ENCODE assay signal across 9 cellular contexts in genomic region chr10:128463991-128464755, GRCh38.
A peak's percentile ranks its signal among the peaks of the same experiment; 100 is the strongest.
DNase-seq lines count a peak whose midpoint lies in the region; ATAC-seq and TF ChIP-seq lines count a peak whose summit lies in the region.
"Had no signal": no experiment of that assay in that cellular context is flagged by ENCODE, and none has a peak within 500 bp of the region (broad histone marks: within the 10 kb centered on the region; RNA-seq: fewer than 3 reads in every experiment).

No MANE protein-coding gene starts in this region.

- H3K4me2 ChIP-seq in IMR-90 (ENCODE audit: low read depth, low read length) (no peak overlapping the region), mammary epithelial cell (ENCODE audit: insufficient read depth, low read depth, low read length) (no peak overlapping the region)

- H3K14ac ChIP-seq in IMR-90 (replicated peaks; ENCODE audit: low read depth, low read length): no peak overlapping the region

- TF ChIP-seq CTCF in CD8-positive, alpha-beta T cell (IDR thresholded peaks at IDR 0.05): no peak
- no peak for TF ChIP-seq CTCF in IMR-90 (conservative IDR thresholded peaks at IDR 0.05; ENCODE audit: low read depth, low read length)
- TF ChIP-seq CTCF in mammary epithelial cell (conservative IDR thresholded peaks at IDR 0.05 in 1 of 2, IDR thresholded peaks at IDR 0.05 in 1 of 2; ENCODE audit: extremely low read depth in 1 of 2, insufficient read depth in 1 of 2, low read depth in 1 of 2, low read length in 2 of 2): no peak

- no peak overlapping the region for H2BK5ac ChIP-seq in IMR-90 (ENCODE audit: low read depth, low read length, poor library complexity, severe bottlenecking)

- in situ Hi-C loops in IMR-90 (cut with MboI; ENCODE audit: low sequenced_read_pairs): no loop called here
- in situ Hi-C loops in mammary epithelial cell (cut with MboI; ENCODE audit: low sequenced_read_pairs in 2 of 2): no loop called here

- H3K56ac ChIP-seq in IMR-90 (ENCODE audit: extremely low read depth, insufficient read depth, low read length): no peak overlapping the region

- CTCF ChIA-PET in CD8-positive, alpha-beta T cell (lab: Charles Lee): no interaction called here
- CTCF ChIA-PET in IMR-90 (lab: Yijun Ruan, JAX) (no interaction called here), mammary epithelial cell (lab: Charles Lee; ENCODE audit: low non-redundant PET) (no interaction called here)

- WGBS in IMR-90 (ENCODE audit: extremely low coverage in 2 of 2, insufficient read length in 1 of 2), 2 experiments: no CpG with 5 or more reads among the region's 4 CpGs
- WGBS in mammary epithelial cell (ENCODE audit: low coverage, missing lambda C conversion rate): 51% methylated on average over 3 of the region's 4 CpGs

- H4K5ac ChIP-seq in IMR-90 (ENCODE audit: low read depth, low read length): no peak overlapping the region

- H3K27me3 ChIP-seq in CD8-positive, alpha-beta T cell (ENCODE audit: insufficient read depth, low read length): no peaks in the 10 kb centered on the region
- H3K27me3 ChIP-seq in IMR-90 (ENCODE audit: control insufficient read depth, insufficient read depth, low read length) (no peaks in the 10 kb centered on the region), mammary epithelial cell (ENCODE audit: insufficient read depth, low read length) (no peaks in the 10 kb centered on the region)

- H3K27ac ChIP-seq in CD8-positive, alpha-beta T cell (ENCODE audit: low read depth, low read length): no peak overlapping the region
- H3K27ac ChIP-seq in IMR-90 (ENCODE audit: insufficient read depth, low read length) (no peak overlapping the region), mammary epithelial cell (ENCODE audit: insufficient read depth, low read depth, low read length) (no peak overlapping the region)
- H3K27ac ChIP-seq: parathyroid adenoma had no signal

- H2BK15ac ChIP-seq in IMR-90 (ENCODE audit: low read depth, low read length): no peak overlapping the region

- no peak overlapping the region for H4K8ac ChIP-seq in IMR-90 (ENCODE audit: low read depth in 2 of 2, low read length in 2 of 2)

- H2AK9ac ChIP-seq in IMR-90 (replicated peaks; ENCODE audit: low read depth, low read length, poor library complexity): no peak overlapping the region

- H3K27me3 Mint-ChIP-seq in CD8-positive, alpha-beta T cell (ENCODE audit: low read depth): peaks cover 2% of the 10 kb centered on the region
- peaks cover 1% of the 10 kb centered on the region for H3K27me3 Mint-ChIP-seq in memory B cell

- H3K4me1 ChIP-seq in CD8-positive, alpha-beta T cell (ENCODE audit: insufficient read depth, low read length): no peaks in the 10 kb centered on the region
- no peaks in the 10 kb centered on the region for H3K4me1 ChIP-seq in IMR-90 (ENCODE audit: control insufficient read depth, insufficient read depth, low read length)
- no peaks in the 10 kb centered on the region for H3K4me1 ChIP-seq in mammary epithelial cell (ENCODE audit: insufficient read depth, low read length)
- H3K4me1 ChIP-seq: parathyroid adenoma had no signal

- BruUV-seq in IMR-90 (replicated peaks; lab: Mats Ljungman, UMichigan) (no TSS peak), mammary epithelial cell (replicated peaks; lab: Mats Ljungman, UMichigan) (no TSS peak)

- H2BK120ac ChIP-seq in IMR-90 (ENCODE audit: low read depth, low read length): no peak overlapping the region

- no peak overlapping the region for H4K91ac ChIP-seq in IMR-90 (ENCODE audit: insufficient read depth, low read depth, low read length)

- H3K27ac Mint-ChIP-seq in CD8-positive, alpha-beta T cell: no peak overlapping the region
- H3K27ac Mint-ChIP-seq in memory B cell: no peak overlapping the region

- no peaks in the 10 kb centered on the region for H3K9me3 ChIP-seq in CD8-positive, alpha-beta T cell (ENCODE audit: low read length)
- peaks cover 70% of the 10 kb centered on the region for H3K9me3 ChIP-seq in IMR-90 (ENCODE audit: control insufficient read depth, insufficient read depth, low read length)
- H3K9me3 ChIP-seq in mammary epithelial cell (replicated peaks; ENCODE audit: insufficient read depth, low read length): peaks cover 19% of the 10 kb centered on the region

- no peaks in the 10 kb centered on the region for H3K36me3 ChIP-seq in CD8-positive, alpha-beta T cell (ENCODE audit: insufficient read depth, low read length)
- H3K36me3 ChIP-seq in IMR-90 (ENCODE audit: control insufficient read depth, insufficient read depth, low read length): no peaks in the 10 kb centered on the region
- no peaks in the 10 kb centered on the region for H3K36me3 ChIP-seq in mammary epithelial cell (ENCODE audit: insufficient read depth, low read length)

- no peak overlapping the region for H2BK20ac ChIP-seq in IMR-90 (ENCODE audit: low read depth, low read length)

- intact Hi-C loops in CD8-positive, alpha-beta T cell (cut with DNase I, micrococcal nuclease): no loop called here
- intact Hi-C loops in IMR-90 (cut with micrococcal nuclease): no loop called here
- intact Hi-C loops in mammary epithelial cell (cut with micrococcal nuclease): no loop called here

- peak in 4 of 7 experiments; percentile 3 to 38 (median 22) for DNase-seq in CD8-positive, alpha-beta T cell
- DNase-seq in IMR-90 (peak; percentile 63), mammary epithelial cell (peak; percentile 67), memory B cell (ENCODE audit: low spot score in 2 of 2) (peak; percentile 50 to 69), NCI-H1092 treated with DMSO at 0.1 percent for 48 hours (lab: John Stamatoyannopoulos, UW) (no peak), midbrain (lab: John Stamatoyannopoulos, UW) (no peak)

- H3K36me3 Mint-ChIP-seq in CD8-positive, alpha-beta T cell: no peaks in the 10 kb centered on the region
- H3K36me3 Mint-ChIP-seq in memory B cell: no peaks in the 10 kb centered on the region

- H3K9me1 ChIP-seq in IMR-90 (ENCODE audit: insufficient read depth, low read length): no peaks in the 10 kb centered on the region

- no peak for ATAC-seq in CD8-positive, alpha-beta T cell
- ATAC-seq in IMR-90 (ENCODE audit: low read depth) (no peak), memory B cell (ENCODE audit: low read depth) (no peak), HG03354 (IDR thresholded peaks at IDR 0.05; ENCODE audit: poor library complexity, severe bottlenecking, unreplicated experiment) (no peak), GM21825 (IDR thresholded peaks at IDR 0.05; ENCODE audit: unreplicated experiment) (no peak)

- dilution Hi-C loops in IMR-90 (cut with HindIII; ENCODE audit: low sequenced_read_pairs, unreplicated experiment): no loop called here
- dilution Hi-C loops in mammary epithelial cell (cut with HindIII; ENCODE audit: low sequenced_read_pairs): no loop called here

- TF ChIP-seq RAD21 in IMR-90 (IDR thresholded peaks at IDR 0.05; ENCODE audit: low read length): no peak

- no peaks in the 10 kb centered on the region for H3K9me3 Mint-ChIP-seq in CD8-positive, alpha-beta T cell
- H3K9me3 Mint-ChIP-seq in memory B cell: no peaks in the 10 kb centered on the region

- H3K4me1 Mint-ChIP-seq in CD8-positive, alpha-beta T cell (ENCODE audit: low read depth): no peaks in the 10 kb centered on the region
- H3K4me1 Mint-ChIP-seq in memory B cell: no peaks in the 10 kb centered on the region

- H3K4me3 ChIP-seq in CD8-positive, alpha-beta T cell (ENCODE audit: low read depth, low read length): no peak overlapping the region
- H3K4me3 ChIP-seq in IMR-90 (ENCODE audit: insufficient read depth, low read depth, low read length) (no peak overlapping the region), mammary epithelial cell (replicated peaks in 1 of 3; ENCODE audit: insufficient read depth in 1 of 3, low read depth in 2 of 3, low read length in 3 of 3) (no peak overlapping the region)

- no peak for TF ChIP-seq POLR2A in IMR-90 (IDR thresholded peaks at IDR 0.05; ENCODE audit: low read depth, low read length)

- no peak overlapping the region for H3K18ac ChIP-seq in IMR-90 (ENCODE audit: low read depth, low read length)

- POLR2A ChIA-PET in CD8-positive, alpha-beta T cell (lab: Charles Lee): no interaction called here
- POLR2A ChIA-PET in IMR-90 (lab: Charles Lee; ENCODE audit: unreplicated experiment): no interaction called here

- H3K4me3 Mint-ChIP-seq in CD8-positive, alpha-beta T cell: no peak overlapping the region
- H3K4me3 Mint-ChIP-seq in memory B cell: no peak overlapping the region

- no peaks in the 10 kb centered on the region for H3K79me2 ChIP-seq in mammary epithelial cell (ENCODE audit: insufficient read depth, low read length)
- H3K79me2 ChIP-seq: parathyroid adenoma had no signal

- H3K23ac ChIP-seq in IMR-90 (ENCODE audit: low read depth, low read length): no peak overlapping the region

- H3K79me1 ChIP-seq in IMR-90 (ENCODE audit: low read depth in 1 of 2, low read length in 2 of 2): no peaks in the 10 kb centered on the region

- H2AFZ ChIP-seq in IMR-90 (replicated peaks; ENCODE audit: low read length, poor library complexity) (no peak overlapping the region), mammary epithelial cell (ENCODE audit: low read depth, low read length) (no peak overlapping the region)
- H2AFZ ChIP-seq: parathyroid adenoma had no signal

- H4K20me1 ChIP-seq in IMR-90 (ENCODE audit: insufficient read depth, low read length) (no peaks in the 10 kb centered on the region), mammary epithelial cell (ENCODE audit: insufficient read depth, low read length) (no peaks in the 10 kb centered on the region)

- no peak overlapping the region for H2AK5ac ChIP-seq in IMR-90 (ENCODE audit: low read depth, low read length)

- H3K9ac ChIP-seq in IMR-90 (ENCODE audit: low read depth, low read length) (no peak overlapping the region), mammary epithelial cell (ENCODE audit: insufficient read depth, low read length) (no peak overlapping the region)
- H3K9ac ChIP-seq: parathyroid adenoma had no signal

- H3K4ac ChIP-seq in IMR-90 (ENCODE audit: low read depth, low read length): no peak overlapping the region

TF ChIP-seq in IMR-90, 13 proteins besides CTCF, POLR2A, EP300 and RAD21 (continues in another document):
- TF ChIP-seq CHD1 (IDR thresholded peaks at IDR 0.05; ENCODE audit: low read depth, low read length) (no peak), MXI1 (IDR thresholded peaks at IDR 0.05; ENCODE audit: borderline replicate concordance, low read depth, low read length) (no peak), CEBPB (IDR thresholded peaks at IDR 0.05; ENCODE audit: low read depth, low read length) (no peak), NFE2L2 (IDR thresholded peaks at IDR 0.05; ENCODE audit: low read depth, low read length) (no peak), MAZ (IDR thresholded peaks at IDR 0.05; ENCODE audit: borderline replicate concordance, low read depth, low read length) (no peak), RCOR1 (IDR thresholded peaks at IDR 0.05; ENCODE audit: insufficient replicate concordance, low read length) (no peak), RFX5 (IDR thresholded peaks at IDR 0.05; ENCODE audit: low read depth, low read length) (no peak), SMC3 (IDR thresholded peaks at IDR 0.05; ENCODE audit: low read depth, low read length) (no peak), MAFK (IDR thresholded peaks at IDR 0.05; ENCODE audit: low read depth, low read length) (no peak), FOS (IDR thresholded peaks at IDR 0.05; ENCODE audit: low read depth, low read length) (no peak)

Comparison
In these comparisons a context has a peak if more than half of its experiments do, and no peak if none do; other contexts are left out.
1. DNase-seq: peak in CD8-positive, alpha-beta T cell (4 of 7), IMR-90 (single experiment), mammary epithelial cell (single experiment) and memory B cell (2 of 2); none in NCI-H1092 treated with DMSO at 0.1 percent for 48 hours (single experiment) and midbrain (single experiment).